Comparison of ENCODE assay signal across 9 cellular contexts in genomic region chr2:225670111-225670974, GRCh38.
DNase-seq lines count a peak whose midpoint lies in the region; ATAC-seq and TF ChIP-seq lines count a peak whose summit lies in the region.
"Had no signal": no experiment of that assay in that cellular context is flagged by ENCODE, and none has a peak within 500 bp of the region (broad histone marks: within the 10 kb centered on the region; RNA-seq: fewer than 3 reads in every experiment).

No MANE protein-coding gene starts in this region.

- peaks cover 3 to 5% of the 10 kb centered on the region in 2 donors for H3K27me3 Mint-ChIP-seq in CD4-positive, alpha-beta memory T cell

- WGBS in thyroid gland, 2 donors = 50 to 59% methylated on average over 4 of the region's 4 CpGs

- no peaks in the 10 kb centered on the region for H3K4me1 Mint-ChIP-seq in CD4-positive, alpha-beta memory T cell

- TF ChIP-seq POLR2A in thyroid gland (IDR thresholded peaks at IDR 0.05) = no peak

- POLR2A ChIA-PET in CD4-positive, alpha-beta memory T cell (lab: Charles Lee; ENCODE audit: partially characterized antibody) = no interaction called here

- H3K9me3 ChIP-seq in thyroid gland = no peaks in the 10 kb centered on the region
- no peaks in the 10 kb centered on the region for H3K9me3 ChIP-seq in CD4-positive, alpha-beta memory T cell (ENCODE audit: control insufficient read depth in 1 of 2, low read length in 2 of 2)

- TF ChIP-seq CTCF in foreskin keratinocyte (conservative IDR thresholded peaks at IDR 0.05) (peak; percentile 65), thyroid gland (IDR thresholded peaks at IDR 0.05) (peak in 4 of 6 experiments; percentile 20 to 78 (median 48))

- DNase-seq in NCI-H345 (lab: John Stamatoyannopoulos, UW) (peak; percentile 14), NCI-H345 treated with DMSO at 0.1 percent for 48 hours (lab: John Stamatoyannopoulos, UW; ENCODE audit: unreplicated experiment) (no peak), RPMI7951 (ENCODE audit: low read depth) (peak; percentile 51), foreskin keratinocyte (peak; percentile 7 to 26), thyroid gland (no peak), activated gamma-delta T cell (lab: John Stamatoyannopoulos, UW) (no peak)
- no peak for DNase-seq in CD4-positive, alpha-beta memory T cell

- H3K9me3 Mint-ChIP-seq in CD4-positive, alpha-beta memory T cell = no peaks in the 10 kb centered on the region
- H3K9me3 Mint-ChIP-seq: stimulated activated naive CD8-positive, alpha-beta T cell treated with anti-CD3 and anti-CD28 coated beads, Interleukin-15, Interleukin-2, amounts not matched to agents 100 ng/mL and 50 ng/mL, for 24 hours had no signal

- intact Hi-C loops in thyroid gland (cut with DNase I) = loop anchor here (5.0 kb wide), 2 partner anchors 1132 to 1307 kb away; no protein-coding TSS in a partner anchor
- intact Hi-C loops in CD4-positive, alpha-beta memory T cell (cut with micrococcal nuclease) = no loop called here

- no peak overlapping the region for H3K4me3 Mint-ChIP-seq in CD4-positive, alpha-beta memory T cell
- H3K4me3 Mint-ChIP-seq: stimulated activated naive CD8-positive, alpha-beta T cell treated with anti-CD3 and anti-CD28 coated beads, Interleukin-15, Interleukin-2, amounts not matched to agents 100 ng/mL and 50 ng/mL, for 24 hours had no signal

- H3K27ac ChIP-seq in foreskin keratinocyte = no peak overlapping the region
- H3K27ac ChIP-seq in thyroid gland = no peak overlapping the region
- H3K27ac ChIP-seq in CD4-positive, alpha-beta memory T cell (ENCODE audit: low read depth, low read length) = no peak overlapping the region

- H3K27me3 ChIP-seq in foreskin keratinocyte (no peaks in the 10 kb centered on the region), thyroid gland (no peaks in the 10 kb centered on the region)
- H3K27me3 ChIP-seq in CD4-positive, alpha-beta memory T cell (ENCODE audit: insufficient read depth, low read length) = no peaks in the 10 kb centered on the region

- H3K4me3 ChIP-seq in thyroid gland (replicated peaks in 1 of 3) = no peak overlapping the region
- no peak overlapping the region for H3K4me3 ChIP-seq in CD4-positive, alpha-beta memory T cell (ENCODE audit: low read length in 2 of 2)

- no peak for ATAC-seq in foreskin keratinocyte
- no peak for ATAC-seq in GM21360 (IDR thresholded peaks at IDR 0.05; ENCODE audit: unreplicated experiment)

- no peak overlapping the region for H3K27ac Mint-ChIP-seq in CD4-positive, alpha-beta memory T cell
- H3K27ac Mint-ChIP-seq: stimulated activated naive CD8-positive, alpha-beta T cell treated with anti-CD3 and anti-CD28 coated beads, Interleukin-15, Interleukin-2, amounts not matched to agents 100 ng/mL and 50 ng/mL, for 24 hours had no signal

- peaks cover 9% of the 10 kb centered on the region for H3K4me1 ChIP-seq in foreskin keratinocyte
- no peaks in the 10 kb centered on the region for H3K4me1 ChIP-seq in thyroid gland
- no peaks in the 10 kb centered on the region for H3K4me1 ChIP-seq in CD4-positive, alpha-beta memory T cell (ENCODE audit: insufficient read depth, low read length)

- CTCF ChIA-PET in CD4-positive, alpha-beta memory T cell (lab: Charles Lee; ENCODE audit: partially characterized antibody) = interaction anchor here (1.4 to 3.3 kb wide), 3 partner anchors 12 to 1568 kb away, joined by 6 to 9 read pairs (median 9); no protein-coding TSS in a partner anchor

- no peaks in the 10 kb centered on the region for H3K36me3 Mint-ChIP-seq in CD4-positive, alpha-beta memory T cell

- no peaks in the 10 kb centered on the region for H3K36me3 ChIP-seq in thyroid gland
- no peaks in the 10 kb centered on the region for H3K36me3 ChIP-seq in CD4-positive, alpha-beta memory T cell (ENCODE audit: insufficient read depth, low read length)

Comparison
In these comparisons a context has a peak if more than half of its experiments do, and no peak if none do; other contexts are left out.
1. DNase-seq: peak in NCI-H345 (single experiment), RPMI7951 (single experiment) and foreskin keratinocyte (2 of 2); none in NCI-H345 treated with DMSO at 0.1 percent for 48 hours (single experiment), thyroid gland (0 of 2), activated gamma-delta T cell (single experiment) and CD4-positive, alpha-beta memory T cell (0 of 5).